ENCODE assay signal across 20 cellular contexts in genomic region chr6:76972463-76972862, GRCh38.
DNase-seq lines count a peak whose midpoint lies in the region; ATAC-seq, FAIRE-seq and TF ChIP-seq lines count a peak whose summit lies in the region.
"Had no signal": no experiment of that assay in that cellular context is flagged by ENCODE, and none has a peak within 500 bp of the region (broad histone marks: within the 10 kb centered on the region; RNA-seq: fewer than 3 reads in every experiment).

No MANE protein-coding gene starts in this region.

- H3K36me3 ChIP-seq in HepG2 (replicated peaks in 1 of 2; ENCODE audit: control insufficient read depth in 1 of 2, insufficient read depth in 2 of 2, low read length in 2 of 2) (no peaks in the 10 kb centered on the region), right lobe of liver (no peaks in the 10 kb centered on the region), esophagus squamous epithelium (no peaks in the 10 kb centered on the region)
- H3K36me3 ChIP-seq: BLaER1 had no signal

- H3K27ac ChIP-seq in HepG2 (ENCODE audit: extremely low read length, insufficient read depth, low read length) (no peak overlapping the region), right lobe of liver (no peak overlapping the region), esophagus squamous epithelium (no peak overlapping the region)
- H3K27ac ChIP-seq: BLaER1, C4-2B had no signal

- H3K79me2 ChIP-seq in HepG2 (ENCODE audit: insufficient read depth, low read length) = no peaks in the 10 kb centered on the region

- intact Hi-C loops in HepG2 (cut with micrococcal nuclease; ENCODE audit: unreplicated experiment) = no loop called here
- intact Hi-C loops in right lobe of liver (cut with DNase I) = no loop called here
- intact Hi-C loops in esophagus squamous epithelium (cut with DNase I) = no loop called here

- H3K4me3 ChIP-seq in HepG2 (replicated peaks in 1 of 3; ENCODE audit: insufficient read depth in 1 of 3, low read depth in 2 of 3, low read length in 3 of 3) (no peak overlapping the region), right lobe of liver (no peak overlapping the region), fibroblast of villous mesenchyme (ENCODE audit: low read depth, low read length) (no peak overlapping the region), esophagus squamous epithelium (no peak overlapping the region)
- H3K4me3 ChIP-seq: BLaER1, GM23338 had no signal

- FAIRE-seq in HepG2 (lab: Jason Lieb, UNC) = no peak
- FAIRE-seq: GM12891, GM18507 had no signal

- H4K20me1 ChIP-seq in HepG2 (ENCODE audit: insufficient read depth, low read length) = no peaks in the 10 kb centered on the region
- H4K20me1 ChIP-seq: BLaER1 had no signal

- no TSS peak for BruUV-seq in HepG2 (replicated peaks; lab: Mats Ljungman, UMichigan)

- TF ChIP-seq EP300 in HepG2 (IDR thresholded peaks at IDR 0.05; ENCODE audit: low read depth in 2 of 2, low read length in 2 of 2) (no peak), HepG2 (CRISPR knock-in tag; IDR thresholded peaks at IDR 0.05; ENCODE audit: borderline replicate concordance) (no peak)

- DNase-seq in HepG2 (ENCODE audit: low spot score) (no peak), right lobe of liver (no peak), fibroblast of villous mesenchyme (ENCODE audit: low read depth) (peak; percentile 17), myocyte (ENCODE audit: low read depth) (peak; percentile 16), esophagus squamous epithelium (lab: John Stamatoyannopoulos, UW) (no peak), DMS114 treated with DMSO at 0.1 percent for 48 hours (lab: John Stamatoyannopoulos, UW; ENCODE audit: unreplicated experiment) (no peak), NCI-H2107 (lab: John Stamatoyannopoulos, UW) (no peak)
- DNase-seq: Caco-2; CD4-positive, CD25-positive, alpha-beta regulatory T cell; CD8-positive, alpha-beta T cell; DMS53; DMS79 treated with DMSO at 0.1 percent for 48 hours; GF-D8; H9 had no signal

- no peak overlapping the region for H3K9ac ChIP-seq in HepG2 (ENCODE audit: insufficient read depth, low read depth, low read length)
- H3K9ac ChIP-seq: BLaER1 had no signal

- H3K4me2 ChIP-seq in HepG2 (ENCODE audit: low read depth, low read length) = no peak overlapping the region
- H3K4me2 ChIP-seq: BLaER1, GM23338 had no signal

- no peak for TF ChIP-seq CTCF in HepG2 (CRISPR knock-in tag; IDR thresholded peaks at IDR 0.05)
- TF ChIP-seq CTCF in right lobe of liver (IDR thresholded peaks at IDR 0.05) = no peak
- TF ChIP-seq CTCF in fibroblast of villous mesenchyme (IDR thresholded peaks at IDR 0.05; ENCODE audit: insufficient read depth, low read depth, low read length) = no peak
- no peak for TF ChIP-seq CTCF in esophagus squamous epithelium (IDR thresholded peaks at IDR 0.05)

- H3K9me3 ChIP-seq in HepG2 (ENCODE audit: low read length) (peaks cover 21% of the 10 kb centered on the region), right lobe of liver (no peaks in the 10 kb centered on the region), esophagus squamous epithelium (no peaks in the 10 kb centered on the region)
- H3K9me3 ChIP-seq: BLaER1, Caco-2 had no signal

- in situ Hi-C loops in HepG2 (cut with HindIII; ENCODE audit: extremely low pct_ligation_motif_present, low pct_unique_long_range_greater_than_20kb) = no loop called here

- TF ChIP-seq POLR2A in HepG2 (IDR thresholded peaks at IDR 0.05; ENCODE audit: insufficient read depth in 1 of 2, low read depth in 2 of 2, low read length in 2 of 2) (no peak), right lobe of liver (IDR thresholded peaks at IDR 0.05) (no peak), esophagus squamous epithelium (IDR thresholded peaks at IDR 0.05) (no peak)

- CTCF ChIA-PET in HepG2 (lab: Yijun Ruan, JAX; ENCODE audit: low intra/inter-chr PET ratio, low total read pairs) = no interaction called here

- no peaks in the 10 kb centered on the region for H3K4me1 ChIP-seq in HepG2 (ENCODE audit: insufficient read depth, low read length)
- no peaks in the 10 kb centered on the region for H3K4me1 ChIP-seq in right lobe of liver
- H3K4me1 ChIP-seq in esophagus squamous epithelium = no peaks in the 10 kb centered on the region
- H3K4me1 ChIP-seq: BLaER1, Caco-2 had no signal

- ATAC-seq in HepG2 (no peak), right lobe of liver (no peak)
- ATAC-seq: CD8-positive, alpha-beta T cell; GM23338; HCT116 had no signal

- H2AFZ ChIP-seq in HepG2 (ENCODE audit: low read length) = no peak overlapping the region
- H2AFZ ChIP-seq: GM23338 had no signal

- H3K27me3 ChIP-seq in HepG2 (ENCODE audit: control insufficient read depth in 1 of 2, insufficient read depth in 2 of 2, low read length in 2 of 2) = no peaks in the 10 kb centered on the region
- no peaks in the 10 kb centered on the region for H3K27me3 ChIP-seq in right lobe of liver
- no peaks in the 10 kb centered on the region for H3K27me3 ChIP-seq in esophagus squamous epithelium
- H3K27me3 ChIP-seq: BLaER1 had no signal

- POLR2A ChIA-PET in HepG2 (lab: Yijun Ruan, JAX) = no interaction called here

- no peak for TF ChIP-seq RAD21 in HepG2 (CRISPR knock-in tag; IDR thresholded peaks at IDR 0.05)

TF ChIP-seq in HepG2, 621 proteins besides CTCF, POLR2A, EP300 and RAD21:
- TF ChIP-seq IRX3 (CRISPR knock-in tag; IDR thresholded peaks at IDR 0.05; ENCODE audit: borderline replicate concordance, low read depth) (no peak), MAFK (conservative IDR thresholded peaks at IDR 0.05 in 1 of 2, IDR thresholded peaks at IDR 0.05 in 1 of 2; ENCODE audit: low read length in 2 of 2) (peak; percentile 24 to 26; a peak in 2 of 4 replicates), ZNF234 (CRISPR knock-in tag; conservative IDR thresholded peaks at IDR 0.05) (no peak), MTF2 (CRISPR knock-in tag; IDR thresholded peaks at IDR 0.05; ENCODE audit: borderline replicate concordance) (no peak)

Comparison
In these comparisons a context has a peak if more than half of its experiments do, and no peak if none do; other contexts are left out.
1. DNase-seq: peak in fibroblast of villous mesenchyme (single experiment) and myocyte (single experiment); none in HepG2 (single experiment), right lobe of liver (0 of 3), esophagus squamous epithelium (single experiment), DMS114 treated with DMSO at 0.1 percent for 48 hours (single experiment) and NCI-H2107 (single experiment).